In genomic region chr17:20997711-20998570, GRCh38 we compare ENCODE assay signal across 12 cellular contexts. TPM values are rescaled to one million over a fixed set of nuclear protein-coding genes. Genes with fewer than 3 reads are reported as not detected.
DNase-seq lines count a peak whose midpoint lies in the region; ATAC-seq and TF ChIP-seq lines count a peak whose summit lies in the region.
"Had no signal": no experiment of that assay in that cellular context is flagged by ENCODE, and none has a peak within 500 bp of the region (broad histone marks: within the 10 kb centered on the region; RNA-seq: fewer than 3 reads in every experiment).

No MANE protein-coding gene starts in this region.

- H3K27me3 ChIP-seq in DND-41 (ENCODE audit: insufficient read depth, low read length, poor library complexity) (no peaks in the 10 kb centered on the region), breast epithelium (no peaks in the 10 kb centered on the region)

- H3K4me3 ChIP-seq in DND-41 (ENCODE audit: low read depth in 1 of 2, low read length in 2 of 2) (no peak overlapping the region), HEK293 (ENCODE audit: low read depth, low read length) (no peak overlapping the region), breast epithelium (no peak overlapping the region)
- H3K4me3 ChIP-seq: SK-N-MC, skin epidermis had no signal

- no peak overlapping the region for H3K4me3 Mint-ChIP-seq in nephron progenitor cell

- peaks cover 74% of the 10 kb centered on the region for H4K20me1 ChIP-seq in DND-41 (ENCODE audit: insufficient read depth, low read length)

- no peaks in the 10 kb centered on the region for H3K9me3 ChIP-seq in DND-41 (ENCODE audit: insufficient read depth, low read length, severe bottlenecking)
- no peaks in the 10 kb centered on the region for H3K9me3 ChIP-seq in HEK293 (ENCODE audit: control insufficient read depth, insufficient read depth, low read depth, low read length)
- H3K9me3 ChIP-seq in breast epithelium = no peaks in the 10 kb centered on the region

- H3K36me3 ChIP-seq in DND-41 (ENCODE audit: insufficient read depth, low read length) (peaks cover 37% of the 10 kb centered on the region), HEK293 (ENCODE audit: control insufficient read depth in 2 of 2, insufficient read depth in 1 of 2, low read length in 2 of 2) (peaks cover 19 to 48% of the 10 kb centered on the region in 2 experiments), breast epithelium (peaks cover 5% of the 10 kb centered on the region)

- H3K4me1 ChIP-seq in DND-41 (ENCODE audit: insufficient read depth, low read length) = no peaks in the 10 kb centered on the region
- H3K4me1 ChIP-seq in HEK293 (ENCODE audit: control insufficient read depth, insufficient read depth, low read length) = peaks cover 3% of the 10 kb centered on the region; the same call in 1 of the 2 replicates
- H3K4me1 ChIP-seq in breast epithelium = peaks cover 0 to 11% of the 10 kb centered on the region in 2 donors

- H3K27ac ChIP-seq in DND-41 (ENCODE audit: low read length) (no peak overlapping the region), HEK293 (ENCODE audit: extremely low read depth, low read depth, low read length) (0 out of 2 replicates have a peak overlapping the region, but pooled peaks have one; percentile 56), breast epithelium (peak overlapping the region; percentile 56 to 87)

- peaks cover 28% of the 10 kb centered on the region for H3K4me1 Mint-ChIP-seq in nephron progenitor cell

- H3K27me3 Mint-ChIP-seq in nephron progenitor cell (ENCODE audit: low read depth, poor library complexity) = no peaks in the 10 kb centered on the region

- intact Hi-C loops in breast epithelium (cut with DNase I; ENCODE audit: low total_unique reads) = no loop called here

- H2AFZ ChIP-seq in DND-41 (ENCODE audit: low read depth, low read length) = no peak overlapping the region

- ATAC-seq in DND-41 (ENCODE audit: insufficient read depth, low read depth) (peak; percentile 23; the same call in 2 of the 3 replicates), HG02642 (IDR thresholded peaks at IDR 0.05; ENCODE audit: poor library complexity, unreplicated experiment) (no peak), GM21529 (IDR thresholded peaks at IDR 0.05; ENCODE audit: unreplicated experiment) (no peak), HG02938 (IDR thresholded peaks at IDR 0.05; ENCODE audit: unreplicated experiment) (no peak)

- H3K9me3 Mint-ChIP-seq in nephron progenitor cell = no peaks in the 10 kb centered on the region

- TF ChIP-seq CTCF in DND-41 (IDR thresholded peaks at IDR 0.05; ENCODE audit: borderline replicate concordance, extremely low read depth, low read length, poor library complexity, severe bottlenecking) (peak; percentile 15), HEK293 (tag by site-specific recombination; IDR thresholded peaks at IDR 0.05) (peak; percentile 18; the same call in 1 of the 2 replicates), breast epithelium (IDR thresholded peaks at IDR 0.05) (no peak), nephron progenitor cell (IDR thresholded peaks at IDR 0.05) (no peak)

- DNase-seq in DND-41 = no peak
- DNase-seq in breast epithelium (ENCODE audit: low spot score in 2 of 2) = peak in 1 of 2 donors; percentile 48
- no peak for DNase-seq in nephron progenitor cell
- DNase-seq in DMS114 treated with DMSO at 0.1 percent for 48 hours (lab: John Stamatoyannopoulos, UW; ENCODE audit: unreplicated experiment) = no peak
- DNase-seq: activated CD8-positive, alpha-beta memory T cell treated with anti-CD3 and anti-CD28 coated beads for 24 hours; NCI-H2171 had no signal

- H3K79me2 ChIP-seq in DND-41 (ENCODE audit: insufficient read depth, low read length) = peaks cover 4% of the 10 kb centered on the region; the same call in 1 of the 2 replicates

- H3K27ac Mint-ChIP-seq in nephron progenitor cell = peak overlapping the region; percentile 97

- no peak overlapping the region for H3K4me2 ChIP-seq in DND-41 (ENCODE audit: insufficient read depth, low read length)

- CTCF ChIA-PET in HEK293 (lab: Yijun Ruan, JAX) = no interaction called here

- no peak overlapping the region for H3K9ac ChIP-seq in DND-41 (ENCODE audit: low read depth, low read length)

- POLR2A ChIA-PET in HEK293 (lab: Yijun Ruan, JAX) = interaction anchor here (1.0 kb wide), 1 partner anchor 45 kb away, joined by 4 read pairs; the partner anchor contains the start of gene USP22

- no peak for TF ChIP-seq POLR2A in breast epithelium (IDR thresholded peaks at IDR 0.05)

- peaks cover 36% of the 10 kb centered on the region for H3K36me3 Mint-ChIP-seq in nephron progenitor cell (ENCODE audit: low read depth)

TF ChIP-seq in HEK293, 187 proteins besides CTCF, POLR2A, EP300 and RAD21 (continues in another document):
- TF ChIP-seq ZNF223 (tag by site-specific recombination; IDR thresholded peaks at IDR 0.05) = no peak
- TF ChIP-seq EGR2 (tag by site-specific recombination; IDR thresholded peaks at IDR 0.05; ENCODE audit: low read depth) = no peak
- TF ChIP-seq GFI1B (tag by site-specific recombination; IDR thresholded peaks at IDR 0.05) = no peak
- no peak for TF ChIP-seq ZNF24 (tag by site-specific recombination; IDR thresholded peaks at IDR 0.05)
- TF ChIP-seq ZNF174 (tag by site-specific recombination; IDR thresholded peaks at IDR 0.05) = no peak
- no peak for TF ChIP-seq HOXC10 (CRISPR knock-in tag; IDR thresholded peaks at IDR 0.05)
- TF ChIP-seq ZNF350 (tag by site-specific recombination; IDR thresholded peaks at IDR 0.05) = no peak
- TF ChIP-seq ZNF18 (tag by site-specific recombination; IDR thresholded peaks at IDR 0.05) = peak; percentile 76; the same call in 1 of the 2 replicates
- TF ChIP-seq ZBTB17 (tag by site-specific recombination; IDR thresholded peaks at IDR 0.05) = peak; percentile 38; the same call in 1 of the 2 replicates
- no peak for TF ChIP-seq OVOL3 (tag by site-specific recombination; IDR thresholded peaks at IDR 0.05)
- no peak for TF ChIP-seq ZNF621 (tag by site-specific recombination; IDR thresholded peaks at IDR 0.05)
- TF ChIP-seq ZNF626 (tag by site-specific recombination; IDR thresholded peaks at IDR 0.05) = no peak
- no peak for TF ChIP-seq ZSCAN4 (tag by site-specific recombination; IDR thresholded peaks at IDR 0.05)
- TF ChIP-seq PBX3 (CRISPR knock-in tag; IDR thresholded peaks at IDR 0.05) = no peak
- TF ChIP-seq PRDM4 (tag by site-specific recombination; IDR thresholded peaks at IDR 0.05) = no peak
- TF ChIP-seq ZFHX2 (tag by site-specific recombination; conservative IDR thresholded peaks at IDR 0.05) = no peak
- TF ChIP-seq SALL2 (tag by site-specific recombination; IDR thresholded peaks at IDR 0.05; ENCODE audit: borderline replicate concordance) = no peak
- no peak for TF ChIP-seq SP3 (tag by site-specific recombination; IDR thresholded peaks at IDR 0.05)
- no peak for TF ChIP-seq ZBTB21 (tag by site-specific recombination; IDR thresholded peaks at IDR 0.05)
- TF ChIP-seq ZNF600 (tag by site-specific recombination; IDR thresholded peaks at IDR 0.05) = peak; percentile 74; the same call in 1 of the 2 replicates

RNA-seq across cellular contexts. Expression of gene USP22, which starts 44.9 kb away (rescaled TPM):
- 100 to 1,000 TPM; 115 to 156 (median 139) TPM for total RNA-seq in breast epithelium

Comparison
In these comparisons a context has a peak if more than half of its experiments do, and no peak if none do; other contexts are left out.
1. CTCF ChIP-seq: peak in DND-41 (single experiment) and HEK293 (single experiment); none in breast epithelium (0 of 3) and nephron progenitor cell (single experiment).